16 cellular contexts compared by ENCODE assay signal in genomic region chr2:32464441-32464840, GRCh38.
DNase-seq lines count a peak whose midpoint lies in the region; ATAC-seq and TF ChIP-seq lines count a peak whose summit lies in the region.
"Had no signal": no experiment of that assay in that cellular context is flagged by ENCODE, and none has a peak within 500 bp of the region (broad histone marks: within the 10 kb centered on the region; RNA-seq: fewer than 3 reads in every experiment).

No MANE protein-coding gene starts in this region.

- H3K4me1 ChIP-seq in fibroblast of lung (ENCODE audit: control insufficient read depth, extremely low read depth, insufficient read depth, low read length) (no peaks in the 10 kb centered on the region), osteoblast (ENCODE audit: insufficient read depth, low read length) (peaks cover 7% of the 10 kb centered on the region)
- H3K4me1 ChIP-seq: BLaER1 treated with 17β-estradiol and CSF1 and Interleukin-3, amounts not matched to agents 10 nM and 100 nM had no signal

- H3K27me3 ChIP-seq in fibroblast of lung (ENCODE audit: control insufficient read depth, insufficient read depth, low read length) (no peaks in the 10 kb centered on the region), osteoblast (ENCODE audit: insufficient read depth, low read length) (no peaks in the 10 kb centered on the region)
- H3K27me3 ChIP-seq: BLaER1 treated with 17β-estradiol and CSF1 and Interleukin-3, amounts not matched to agents 10 nM and 100 nM had no signal

- H3K79me2 ChIP-seq in fibroblast of lung (ENCODE audit: control insufficient read depth, insufficient read depth, low read length) (peaks cover 2% of the 10 kb centered on the region), osteoblast (ENCODE audit: insufficient read depth, low read length) (peaks cover 26% of the 10 kb centered on the region)

- no peak for ATAC-seq in natural killer cell
- ATAC-seq in natural killer cell treated with Interleukin-12 subunit alpha and Interleukin-12 subunit beta and Interleukin-15 and Interleukin-18, amount 100 ng/mL, for 72 hours, result no peak
- no peak for ATAC-seq in HG02588 (IDR thresholded peaks at IDR 0.05; ENCODE audit: unreplicated experiment)

- no peak overlapping the region for H3K4me3 ChIP-seq in fibroblast of lung (replicated peaks in 1 of 4; ENCODE audit: control extremely low read depth in 1 of 4, insufficient read depth in 1 of 4, low read depth in 3 of 4, low read length in 4 of 4)
- no peak overlapping the region for H3K4me3 ChIP-seq in osteoblast (ENCODE audit: insufficient read depth, low read length)
- H3K4me3 ChIP-seq: BLaER1 treated with 17β-estradiol and CSF1 and Interleukin-3, amounts not matched to agents 10 nM and 100 nM had no signal

- no peak overlapping the region for H3K4me3 Mint-ChIP-seq in natural killer cell
- no peak overlapping the region for H3K4me3 Mint-ChIP-seq in natural killer cell treated with Interleukin-12 subunit alpha and Interleukin-12 subunit beta and Interleukin-15 and Interleukin-18, amount 100 ng/mL, for 72 hours
- H3K4me3 Mint-ChIP-seq: IgD-negative memory B cell had no signal

- no peak overlapping the region for H3K27ac ChIP-seq in fibroblast of lung (ENCODE audit: insufficient read depth, low read length)
- peak overlapping the region; percentile 27 for H3K27ac ChIP-seq in osteoblast (ENCODE audit: low read depth, low read length)
- H3K27ac ChIP-seq: BLaER1 treated with 17β-estradiol and CSF1 and Interleukin-3, amounts not matched to agents 10 nM and 100 nM had no signal

- intact Hi-C loops in natural killer cell (cut with micrococcal nuclease), result no loop called here

- H2AFZ ChIP-seq in fibroblast of lung (ENCODE audit: low read length) (no peak overlapping the region), osteoblast (ENCODE audit: low read length) (no peak overlapping the region)

- no peaks in the 10 kb centered on the region for H3K27me3 Mint-ChIP-seq in natural killer cell (ENCODE audit: low read depth in 2 of 2)
- no peaks in the 10 kb centered on the region for H3K27me3 Mint-ChIP-seq in natural killer cell treated with Interleukin-12 subunit alpha and Interleukin-12 subunit beta and Interleukin-15 and Interleukin-18, amount 100 ng/mL, for 72 hours
- H3K27me3 Mint-ChIP-seq: IgD-negative memory B cell had no signal

- no peak overlapping the region for H3K9ac ChIP-seq in fibroblast of lung (ENCODE audit: insufficient read depth, low read length)
- H3K9ac ChIP-seq: BLaER1 treated with 17β-estradiol and CSF1 and Interleukin-3, amounts not matched to agents 10 nM and 100 nM had no signal

- H3K4me2 ChIP-seq in fibroblast of lung (ENCODE audit: extremely low read depth, insufficient read depth, low read length) (no peak overlapping the region), osteoblast (ENCODE audit: insufficient read depth, low read length) (no peak overlapping the region)
- H3K4me2 ChIP-seq: BLaER1 treated with 17β-estradiol and CSF1 and Interleukin-3, amounts not matched to agents 10 nM and 100 nM had no signal

- H3K36me3 Mint-ChIP-seq in natural killer cell, result no peaks in the 10 kb centered on the region
- H3K36me3 Mint-ChIP-seq in natural killer cell treated with Interleukin-12 subunit alpha and Interleukin-12 subunit beta and Interleukin-15 and Interleukin-18, amount 100 ng/mL, for 72 hours, result peaks cover 28% of the 10 kb centered on the region

- H3K36me3 ChIP-seq in fibroblast of lung (ENCODE audit: control insufficient read depth, insufficient read depth, low read length) (peaks cover 5% of the 10 kb centered on the region), osteoblast (ENCODE audit: insufficient read depth, low read length) (peaks cover 43% of the 10 kb centered on the region)

- H3K27ac Mint-ChIP-seq in natural killer cell, result peak overlapping the region; percentile 23 to 31
- no peak overlapping the region for H3K27ac Mint-ChIP-seq in natural killer cell treated with Interleukin-12 subunit alpha and Interleukin-12 subunit beta and Interleukin-15 and Interleukin-18, amount 100 ng/mL, for 72 hours
- H3K27ac Mint-ChIP-seq: IgD-negative memory B cell had no signal

- H3K4me1 Mint-ChIP-seq in natural killer cell, result peaks cover 9 to 10% of the 10 kb centered on the region in 2 donors
- peaks cover under 1 to 3% of the 10 kb centered on the region in 2 donors for H3K4me1 Mint-ChIP-seq in natural killer cell treated with Interleukin-12 subunit alpha and Interleukin-12 subunit beta and Interleukin-15 and Interleukin-18, amount 100 ng/mL, for 72 hours (ENCODE audit: low read depth in 2 of 2)

- DNase-seq in natural killer cell, result no peak
- no peak for DNase-seq in natural killer cell treated with Interleukin-12 subunit alpha and Interleukin-12 subunit beta and Interleukin-15 and Interleukin-18, amount 100 ng/mL, for 72 hours (ENCODE audit: low spot score)
- peak; percentile 32 to 48 for DNase-seq in fibroblast of lung (ENCODE audit: low read depth in 2 of 2)
- DNase-seq in osteoblast (ENCODE audit: insufficient read length, low spot score, missing footprints), result peak; percentile 87
- peak; percentile 58 for DNase-seq in stromal cell of bone marrow (ENCODE audit: low read depth)
- DNase-seq in mesenteric fat pad (ENCODE audit: low spot score), result no peak
- DNase-seq in glomerular visceral epithelial cell (ENCODE audit: extremely low spot score), result no peak
- DNase-seq: 8988T, H7, NCI-H1417 treated with DMSO at 0.1 percent for 48 hours, NCI-H2081 treated with DMSO at 0.1 percent for 48 hours, NCI-H2227 treated with DMSO at 0.1 percent for 48 hours, NCI-H526 treated with DMSO at 0.1 percent for 48 hours had no signal

- H3K9me3 ChIP-seq in fibroblast of lung (ENCODE audit: control insufficient read depth, insufficient read depth, low read depth, low read length) (no peaks in the 10 kb centered on the region), osteoblast (ENCODE audit: low read depth, low read length) (no peaks in the 10 kb centered on the region)
- H3K9me3 ChIP-seq: BLaER1 treated with 17β-estradiol and CSF1 and Interleukin-3, amounts not matched to agents 10 nM and 100 nM had no signal

- H4K20me1 ChIP-seq in fibroblast of lung (ENCODE audit: control insufficient read depth, extremely low read depth, insufficient read depth, low read length), result no peaks in the 10 kb centered on the region
- no peaks in the 10 kb centered on the region for H4K20me1 ChIP-seq in osteoblast (ENCODE audit: insufficient read depth, low read length)

- H3K9me3 Mint-ChIP-seq in natural killer cell, result no peaks in the 10 kb centered on the region
- no peaks in the 10 kb centered on the region for H3K9me3 Mint-ChIP-seq in natural killer cell treated with Interleukin-12 subunit alpha and Interleukin-12 subunit beta and Interleukin-15 and Interleukin-18, amount 100 ng/mL, for 72 hours
- H3K9me3 Mint-ChIP-seq: IgD-negative memory B cell had no signal

- TF ChIP-seq CTCF in natural killer cell (IDR thresholded peaks at IDR 0.05), result no peak
- TF ChIP-seq CTCF in fibroblast of lung (conservative IDR thresholded peaks at IDR 0.05 in 1 of 2, IDR thresholded peaks at IDR 0.05 in 1 of 2; ENCODE audit: low read depth in 1 of 2, low read length in 2 of 2), result no peak
- no peak for TF ChIP-seq CTCF in osteoblast (IDR thresholded peaks at IDR 0.05; ENCODE audit: extremely low read depth, low read depth, low read length)

Comparison
In these comparisons a context has a peak if more than half of its experiments do, and no peak if none do; other contexts are left out.
1. H3K27ac Mint-ChIP-seq: peak in natural killer cell (2 of 2); none in natural killer cell treated with Interleukin-12 subunit alpha and Interleukin-12 subunit beta and Interleukin-15 and Interleukin-18, amount 100 ng/mL, for 72 hours (0 of 2).
2. DNase-seq: peak in fibroblast of lung (2 of 2), osteoblast (single experiment) and stromal cell of bone marrow (single experiment); none in natural killer cell (single experiment), natural killer cell treated with Interleukin-12 subunit alpha and Interleukin-12 subunit beta and Interleukin-15 and Interleukin-18, amount 100 ng/mL, for 72 hours (single experiment), mesenteric fat pad (single experiment) and glomerular visceral epithelial cell (single experiment).